4 cellular contexts compared by ENCODE assay signal in genomic region chr1:222588135-222588534, GRCh38.
TF ChIP-seq lines count a peak whose summit lies in the region.

No MANE protein-coding gene starts in this region.

TF ChIP-seq in SK-N-SH, 30 proteins besides CTCF, POLR2A, EP300 and RAD21:
- TF ChIP-seq JUND (IDR thresholded peaks at IDR 0.05) (no peak), TEAD4 (IDR thresholded peaks at IDR 0.05; ENCODE audit: borderline replicate concordance, insufficient read depth) (no peak), USF1 (IDR thresholded peaks at IDR 0.05; ENCODE audit: borderline replicate concordance, low read depth) (no peak), FOSL2 (IDR thresholded peaks at IDR 0.05; ENCODE audit: borderline replicate concordance, low read depth) (no peak), POLR2AphosphoS5 (IDR thresholded peaks at IDR 0.05; ENCODE audit: low read depth, low read length) (no peak), IRF3 (IDR thresholded peaks at IDR 0.05; ENCODE audit: low read depth, low read length) (no peak), USF2 (IDR thresholded peaks at IDR 0.05; ENCODE audit: borderline replicate concordance, low read depth, low read length) (no peak)
TF ChIP-seq in SK-N-SH: peak in this region for 0.

TF ChIP-seq in SK-N-SH treated with all-trans-retinoic acid at 6 μM for 48 hours, 23 proteins besides CTCF, POLR2A, EP300 and RAD21 (continues in another document):
- TF ChIP-seq ZNF8 (CRISPR knock-in tag; IDR thresholded peaks at IDR 0.05), result no peak
- TF ChIP-seq ZNF70 (CRISPR knock-in tag; IDR thresholded peaks at IDR 0.05), result no peak
- no peak for TF ChIP-seq ISL1 (CRISPR knock-in tag; IDR thresholded peaks at IDR 0.05)
- TF ChIP-seq CREB5 (CRISPR knock-in tag; IDR thresholded peaks at IDR 0.05; ENCODE audit: low read depth), result no peak
- no peak for TF ChIP-seq TOX (CRISPR knock-in tag; IDR thresholded peaks at IDR 0.05; ENCODE audit: borderline replicate concordance)
- no peak for TF ChIP-seq ZFP30 (CRISPR knock-in tag; IDR thresholded peaks at IDR 0.05)
- no peak for TF ChIP-seq ZNF565 (CRISPR knock-in tag; conservative IDR thresholded peaks at IDR 0.05; ENCODE audit: low read depth)
- TF ChIP-seq TSHZ2 (CRISPR knock-in tag; IDR thresholded peaks at IDR 0.05), result no peak
- no peak for TF ChIP-seq POU6F1 (CRISPR knock-in tag; IDR thresholded peaks at IDR 0.05; ENCODE audit: borderline replicate concordance, low read depth)

TF ChIP-seq in GM12878, 131 proteins besides CTCF, POLR2A, EP300 and RAD21 (continues in another document):
- TF ChIP-seq BMI1 (IDR thresholded peaks at IDR 0.05; ENCODE audit: borderline replicate concordance) (no peak), ESRRA (IDR thresholded peaks at IDR 0.05; ENCODE audit: low read length) (no peak), USF2 (IDR thresholded peaks at IDR 0.05; ENCODE audit: borderline replicate concordance, low read depth, low read length) (no peak), ZSCAN29 (IDR thresholded peaks at IDR 0.05) (no peak), KDM1A (IDR thresholded peaks at IDR 0.05; ENCODE audit: borderline replicate concordance) (no peak), ZBTB11 (CRISPR knock-in tag; IDR thresholded peaks at IDR 0.05) (no peak), MAX (IDR thresholded peaks at IDR 0.05; ENCODE audit: low read depth, low read length) (no peak), E4F1 (IDR thresholded peaks at IDR 0.05; ENCODE audit: borderline replicate concordance, partially characterized antibody) (no peak), JUND (IDR thresholded peaks at IDR 0.05; ENCODE audit: low read depth, low read length) (no peak), PKNOX1 (IDR thresholded peaks at IDR 0.05) (no peak)

TF ChIP-seq in neural cell, 6 proteins besides CTCF, POLR2A, EP300 and RAD21:
- TF ChIP-seq SMC3 (conservative IDR thresholded peaks at IDR 0.05; ENCODE audit: poor library complexity) (no peak), POLR2AphosphoS5 (IDR thresholded peaks at IDR 0.05) (no peak)
